ENCODE assay signal across 20 cellular contexts in genomic region chr4:170071196-170071595, GRCh38.
"Had no signal": no experiment of that assay in that cellular context is flagged by ENCODE, and none has a peak within 500 bp of the region (broad histone marks: within the 10 kb centered on the region; RNA-seq: fewer than 3 reads in every experiment).

No MANE protein-coding gene starts in this region.

- DNase-seq: dermis blood vessel endothelial cell; dorsolateral prefrontal cortex; effector CD4-positive, alpha-beta T cell; effector memory CD4-positive, alpha-beta T cell; esophagus squamous epithelium; foreskin fibroblast; foreskin melanocyte; gastrocnemius medialis; glutamatergic neuron; head of caudate nucleus; heart right ventricle; hippocampal formation; left cardiac atrium; left lung; left ventricle myocardium superior; lower lobe of right lung; mesenchymal stem cell; mucosa of descending colon had no signal

- H3K4me3 Mint-ChIP-seq: mesothelial cell of epicardium had no signal

- H3K9me3 Mint-ChIP-seq: mesothelial cell of epicardium had no signal

- H3K27ac ChIP-seq: coronary artery, dorsolateral prefrontal cortex, esophagus squamous epithelium, gastrocnemius medialis, heart right ventricle, left lung, lower lobe of right lung had no signal

- H3K27ac Mint-ChIP-seq: mesothelial cell of epicardium had no signal

- H3K4me1 Mint-ChIP-seq: mesothelial cell of epicardium had no signal
